Comparison of ENCODE assay signal across 12 cellular contexts in the genomic region with DNA sequence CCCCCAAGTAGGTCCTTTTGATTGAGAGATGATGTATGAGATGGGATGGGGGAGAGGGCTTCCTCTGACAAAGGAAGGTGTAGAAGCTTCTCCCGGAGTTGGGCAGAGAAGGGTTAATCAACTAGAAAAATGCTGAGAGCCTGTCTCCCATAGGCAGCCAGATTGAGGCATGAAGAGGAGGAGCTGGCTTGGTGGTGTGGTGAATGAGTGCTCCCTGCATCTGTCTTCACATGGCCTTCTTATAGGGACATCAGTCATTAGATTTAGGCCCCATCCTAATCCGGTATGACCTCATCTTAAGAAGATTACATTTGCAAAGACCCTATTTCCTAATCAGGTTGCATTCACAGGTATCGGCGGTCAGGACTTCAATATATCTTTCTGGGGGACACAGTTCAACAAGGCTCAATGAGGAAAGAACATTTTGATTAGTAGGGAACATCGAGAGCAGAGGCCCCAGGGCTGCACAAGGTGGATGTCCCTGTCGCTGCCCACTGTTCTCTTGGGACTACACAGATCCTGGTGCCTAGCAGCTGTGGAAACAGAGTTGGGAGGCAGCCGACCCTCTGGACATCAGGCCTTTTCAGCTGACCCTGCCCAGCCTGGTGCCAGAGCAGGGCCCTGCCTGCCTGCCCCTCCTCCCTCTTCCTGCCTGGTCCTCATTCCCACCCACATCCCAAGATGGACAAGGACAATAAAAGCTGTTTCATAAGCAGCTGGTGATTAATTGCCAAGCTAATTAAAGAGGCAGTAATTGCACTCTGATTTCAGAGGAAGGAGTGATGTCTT.
"Had no signal": no experiment of that assay in that cellular context is flagged by ENCODE, and none has a peak within 500 bp of the region (broad histone marks: within the 10 kb centered on the region; RNA-seq: fewer than 3 reads in every experiment).

No MANE protein-coding gene starts in this region.

- H3K4me3 ChIP-seq: esophagus squamous epithelium, right atrium auricular region, skin epidermis, transverse colon had no signal

- H3K27me3 ChIP-seq: right atrium auricular region had no signal

- H3K9me3 ChIP-seq: esophagus squamous epithelium, right atrium auricular region, transverse colon had no signal

- ATAC-seq: left colon had no signal

- H3K36me3 ChIP-seq: esophagus squamous epithelium, right atrium auricular region, transverse colon had no signal

- H3K27ac Mint-ChIP-seq: activated T-helper 1 cell treated with anti-CD3 and anti-CD28 coated beads, Interleukin-12 subunit alpha, Interleukin-12 subunit beta, Interleukin-2, Interleukin-4 antibody, amounts not matched to agents 30 ng/mL and 10 ng/mL and 1 ng/mL, durations not matched to agents 14 hours and 24 hours and 36 hours had no signal

- FAIRE-seq: astrocyte, colon had no signal

- H3K9me3 Mint-ChIP-seq: activated T-helper 1 cell treated with anti-CD3 and anti-CD28 coated beads, Interleukin-12 subunit alpha, Interleukin-12 subunit beta, Interleukin-2, Interleukin-4 antibody, amounts not matched to agents 30 ng/mL and 10 ng/mL and 1 ng/mL, durations not matched to agents 14 hours and 24 hours and 36 hours had no signal

- DNase-seq: activated naive CD4-positive, alpha-beta T cell treated with Interleukin-2 at 50 U/mL for 16 hours; esophagus squamous epithelium; foreskin fibroblast; head of caudate nucleus; left colon; T-helper 9 cell; transverse colon had no signal

- H3K27ac ChIP-seq: esophagus squamous epithelium, right atrium auricular region, skin epidermis, transverse colon had no signal
